8 cellular contexts compared by ENCODE assay signal in genomic region chr17:42288078-42288984, GRCh38. TPM values are rescaled to one million over a fixed set of nuclear protein-coding genes. Genes with fewer than 3 reads are reported as not detected.
DNase-seq lines count a peak whose midpoint lies in the region; ATAC-seq and TF ChIP-seq lines count a peak whose summit lies in the region.

Gene STAT5A (plus strand): TSS chr17:42288498. CDS start chr17:42289412, 914 bp downstream.

- peak within 1 kb of the TSS; percentile 85 for H3K4me2 ChIP-seq in smooth muscle cell

- H3F3A ChIP-seq in smooth muscle cell (ENCODE audit: low read depth) = no peaks in the 10 kb centered on the region

- H3K4me3 ChIP-seq in LNCaP clone FGC (ENCODE audit: low read depth, low read length) = peak within 1 kb of the TSS; percentile 44
- H3K4me3 ChIP-seq in smooth muscle cell = peak within 1 kb of the TSS; percentile 62

- WGBS in smooth muscle cell (ENCODE audit: low lambda C conversion rate) = 9% methylated on average over 81 of the region's 97 CpGs

- H3K27me3 Mint-ChIP-seq in WTC11 (ENCODE audit: low read depth) = peaks cover 35% of the 10 kb centered on the region

- H3K4me3 Mint-ChIP-seq in WTC11 = peak within 1 kb of the TSS; percentile 70

- no peaks in the 10 kb centered on the region for H3K36me3 Mint-ChIP-seq in WTC11

- peak; percentile 73 for TF ChIP-seq POLR2A in GM19099 (IDR thresholded peaks at IDR 0.05; ENCODE audit: extremely low read depth, insufficient read length, low read depth)

- TF ChIP-seq CTCF in LNCaP clone FGC (IDR thresholded peaks at IDR 0.05; ENCODE audit: control insufficient read depth, extremely low read depth, insufficient read depth) = no peak
- no peak for TF ChIP-seq CTCF in WTC11 (IDR thresholded peaks at IDR 0.05)
- no peak for TF ChIP-seq CTCF in smooth muscle cell (IDR thresholded peaks at IDR 0.05; ENCODE audit: borderline replicate concordance, insufficient read depth, poor library complexity, severe bottlenecking)

- H3K27me3 ChIP-seq in smooth muscle cell (ENCODE audit: low read depth) = no peaks in the 10 kb centered on the region

- H3K9me3 Mint-ChIP-seq in WTC11 = no peaks in the 10 kb centered on the region

- peaks cover 4% of the 10 kb centered on the region for H3K4me1 ChIP-seq in smooth muscle cell (ENCODE audit: low read depth)

- H2AFZ ChIP-seq in smooth muscle cell (ENCODE audit: low read depth) = peak within 1 kb of the TSS; percentile 79

- H3K9me3 ChIP-seq in smooth muscle cell (replicated peaks; ENCODE audit: low read depth) = no peaks in the 10 kb centered on the region

- peak within 1 kb of the TSS; percentile 60; the same call in 1 of the 2 replicates for H3K27ac Mint-ChIP-seq in WTC11

- no peaks in the 10 kb centered on the region for H4K20me1 ChIP-seq in smooth muscle cell (ENCODE audit: low read depth)

- DNase-seq in AML-193 (lab: John Stamatoyannopoulos, UW) (peak; percentile 89 to 90), LNCaP clone FGC (ENCODE audit: low read depth) (peak; percentile 18), WTC11 (ENCODE audit: low spot score) (peak; percentile 71), iris pigment epithelial cell (ENCODE audit: low read depth) (peak; percentile 91), smooth muscle cell (lab: John Stamatoyannopoulos, UW; ENCODE audit: unreplicated experiment) (peak; percentile 31), NCI-H1930 (lab: John Stamatoyannopoulos, UW) (no peak)
- DNase-seq in central memory CD4-positive, alpha-beta T cell = peak; percentile 84

- peaks cover 16% of the 10 kb centered on the region for H3K4me1 Mint-ChIP-seq in WTC11

- no peaks in the 10 kb centered on the region for H3K36me3 ChIP-seq in smooth muscle cell (ENCODE audit: low read depth)

- H3K9ac ChIP-seq in smooth muscle cell (ENCODE audit: low read depth) = no peak within 1 kb of the TSS

- no peak within 1 kb of the TSS for H3K27ac ChIP-seq in smooth muscle cell (ENCODE audit: low read depth)

- CTCF ChIA-PET in WTC11 (lab: Charles Lee) = interaction anchor here (0.8 to 2.6 kb wide), 11 partner anchors 9 to 239 kb away, joined by 3 to 20 read pairs (median 4); no protein-coding TSS in a partner anchor

- POLR2A ChIA-PET in WTC11 (lab: Charles Lee) = interaction anchor here (1.2 kb wide), 1 partner anchor 11 kb away, joined by 3 read pairs; no protein-coding TSS in a partner anchor

- no peaks in the 10 kb centered on the region for H3K79me2 ChIP-seq in smooth muscle cell (ENCODE audit: low read depth)

- ATAC-seq in WTC11 = peak; percentile 79

TF ChIP-seq in WTC11, 78 proteins besides CTCF, POLR2A, EP300 and RAD21 (continues in another document):
- TF ChIP-seq GTF2I (CRISPR knock-in tag; conservative IDR thresholded peaks at IDR 0.05) (0 out of 2 replicates have a peak, but pooled peaks have one; percentile 28), NFYB (CRISPR knock-in tag; conservative IDR thresholded peaks at IDR 0.05; ENCODE audit: low read depth) (no peak), JUN (CRISPR knock-in tag; IDR thresholded peaks at IDR 0.05) (peak; percentile 50; the same call in 1 of the 2 replicates), NR2C2 (CRISPR knock-in tag; IDR thresholded peaks at IDR 0.05) (no peak), STAT6 (CRISPR knock-in tag; conservative IDR thresholded peaks at IDR 0.05; ENCODE audit: low read depth) (no peak), ZNF423 (CRISPR knock-in tag; IDR thresholded peaks at IDR 0.05) (peak; percentile 54), USF2 (CRISPR knock-in tag; IDR thresholded peaks at IDR 0.05) (peak; percentile 43), ATF1 (CRISPR knock-in tag; IDR thresholded peaks at IDR 0.05) (no peak), TP53 (CRISPR knock-in tag; IDR thresholded peaks at IDR 0.05) (no peak), KAT7 (CRISPR knock-in tag; IDR thresholded peaks at IDR 0.05; ENCODE audit: borderline replicate concordance) (peak; percentile 35; the same call in 1 of the 2 replicates), ZNF532 (CRISPR knock-in tag; IDR thresholded peaks at IDR 0.05; ENCODE audit: borderline replicate concordance) (no peak), CREB1 (CRISPR knock-in tag; IDR thresholded peaks at IDR 0.05) (no peak), ZNF232 (CRISPR knock-in tag; IDR thresholded peaks at IDR 0.05) (0 out of 2 replicates have a peak, but pooled peaks have one; percentile 50), PRRX2 (CRISPR knock-in tag; IDR thresholded peaks at IDR 0.05) (no peak), ZNF219 (CRISPR knock-in tag; IDR thresholded peaks at IDR 0.05; ENCODE audit: borderline replicate concordance) (no peak), MXD4 (CRISPR knock-in tag; IDR thresholded peaks at IDR 0.05; ENCODE audit: borderline replicate concordance) (no peak), E2F5 (CRISPR knock-in tag; IDR thresholded peaks at IDR 0.05) (0 out of 2 replicates have a peak, but pooled peaks have one; percentile 31), ZNF416 (CRISPR knock-in tag; IDR thresholded peaks at IDR 0.05) (no peak), ZMAT4 (CRISPR knock-in tag; IDR thresholded peaks at IDR 0.05) (no peak), MAX (CRISPR knock-in tag; IDR thresholded peaks at IDR 0.05) (peak; percentile 86)

RNA-seq across cellular contexts. Expression of gene STAT5A, which starts in this region (rescaled TPM):
- total RNA-seq in WTC11 (2021) (6.6 to 10.9 TPM (median 9.7 TPM) in 3 replicates), smooth muscle cell (1.7 and 2.6 TPM in 2 replicates)
- 3.2 and 6.3 TPM in 2 replicates for polyA plus RNA-seq in smooth muscle cell

Comparison
In these comparisons a context has a peak if more than half of its experiments do, and no peak if none do; other contexts are left out.
1. DNase-seq: peak in AML-193 (2 of 2), LNCaP clone FGC (single experiment), WTC11 (single experiment), central memory CD4-positive, alpha-beta T cell (single experiment), iris pigment epithelial cell (single experiment) and smooth muscle cell (single experiment); none in NCI-H1930 (0 of 2).